ENCODE assay signal across 13 cellular contexts in the genomic region with DNA sequence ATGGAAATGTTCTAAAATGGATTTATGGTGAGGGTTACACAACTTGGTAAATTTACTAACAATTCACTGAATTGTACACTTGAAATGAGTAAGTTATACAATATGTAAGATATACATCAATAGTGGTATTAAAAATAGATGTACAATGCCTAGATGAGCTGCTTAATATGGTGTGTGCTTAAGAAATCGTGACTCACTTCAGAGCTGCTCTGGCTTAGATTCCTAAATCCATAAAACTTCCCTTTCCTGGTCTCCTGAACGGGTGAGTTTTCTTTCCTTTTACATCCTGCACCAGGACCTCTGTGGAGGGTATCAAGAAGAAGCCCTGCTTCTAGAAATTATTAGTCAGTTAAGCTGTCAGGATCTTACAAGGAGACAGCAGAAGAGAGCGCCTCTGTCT.
"Had no signal": no experiment of that assay in that cellular context is flagged by ENCODE, and none has a peak within 500 bp of the region (broad histone marks: within the 10 kb centered on the region; RNA-seq: fewer than 3 reads in every experiment).

No MANE protein-coding gene starts in this region.

- H3K4me3 ChIP-seq: heart right ventricle, neural progenitor cell, pancreas, tibial nerve had no signal

- H3K4me1 ChIP-seq: heart right ventricle, neural progenitor cell, pancreas, tibial nerve had no signal

- H2AFZ ChIP-seq: neural progenitor cell had no signal

- H3K27me3 ChIP-seq: heart right ventricle, neural progenitor cell, pancreas, tibial nerve had no signal

- H3K9ac ChIP-seq: neural progenitor cell had no signal

- H3K9me3 ChIP-seq: heart right ventricle, pancreas, tibial nerve had no signal

- H3K36me3 ChIP-seq: heart right ventricle, neural progenitor cell, pancreas, tibial nerve had no signal

- H3K4me2 ChIP-seq: neural progenitor cell had no signal

- DNase-seq: activated CD4-positive, alpha-beta T cell treated with anti-CD3 and anti-CD28 coated beads for 48 hours; activated CD8-positive, alpha-beta memory T cell treated with anti-CD3 and anti-CD28 coated beads for 24 hours; activated naive CD4-positive, alpha-beta T cell treated with Interleukin-2 at 50 U/mL for 16 hours; erythroblast; heart right ventricle; islet precursor cell; mesendoderm; T-cell; T1000 had no signal

- H3K27ac ChIP-seq: heart right ventricle, neural progenitor cell, pancreas, tibial nerve, VCaP had no signal
